5 cellular contexts compared by ENCODE assay signal in the genomic region with DNA sequence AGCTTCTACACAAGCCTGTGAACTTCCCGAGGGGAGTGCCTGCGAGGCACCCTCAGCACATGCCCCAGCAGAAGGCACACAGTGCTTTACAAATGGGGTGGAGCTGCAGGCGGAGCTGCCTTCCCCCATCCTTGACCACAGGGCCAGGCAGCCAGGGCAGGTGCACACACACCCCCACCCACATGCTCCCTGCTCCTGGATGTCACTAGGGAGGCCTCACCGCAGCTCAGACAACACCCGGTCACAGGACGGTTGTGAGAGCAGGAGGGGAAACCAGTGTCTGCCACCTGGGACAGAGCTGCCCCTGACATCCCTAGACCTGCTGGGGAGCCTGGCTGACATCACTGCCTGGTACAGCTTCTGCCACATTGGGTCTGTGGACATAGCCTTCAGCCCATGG. TPM values are rescaled to one million over a fixed set of nuclear protein-coding genes. Genes with fewer than 3 reads are reported as not detected.
"Had no signal": no experiment of that assay in that cellular context is flagged by ENCODE, and none has a peak within 500 bp of the region (broad histone marks: within the 10 kb centered on the region; RNA-seq: fewer than 3 reads in every experiment).

No MANE protein-coding gene starts in this region.

RNA-seq across cellular contexts. Expression of a gene that starts 39.7 kb away (rescaled TPM):
- total RNA-seq: M059J, PC-3, Peyer's patch, Right ventricle myocardium inferior, SJCRH30 had no signal
